ENCODE assay signal across 25 cellular contexts in genomic region chr14:59836116-59836515, GRCh38. TPM values are rescaled to one million over a fixed set of nuclear protein-coding genes. Genes with fewer than 3 reads are reported as not detected.
DNase-seq lines count a peak whose midpoint lies in the region; ATAC-seq and TF ChIP-seq lines count a peak whose summit lies in the region.
"Had no signal": no experiment of that assay in that cellular context is flagged by ENCODE, and none has a peak within 500 bp of the region (broad histone marks: within the 10 kb centered on the region; RNA-seq: fewer than 3 reads in every experiment).

No MANE protein-coding gene starts in this region.

- H3K9me2 ChIP-seq in PC-9 (ENCODE audit: insufficient read depth) = no peaks in the 10 kb centered on the region

- H3K9me3 Mint-ChIP-seq in dendritic cell treated with granulocyte-macrophage colony-stimulating factor and Interleukin-4, amounts not matched to agents 40 ng/mL and 50 ng/mL, for 4 days = no peaks in the 10 kb centered on the region

- no peaks in the 10 kb centered on the region for H4K20me1 ChIP-seq in PC-9 (ENCODE audit: insufficient read depth)
- H4K20me1 ChIP-seq: BLaER1 had no signal

- H3F3A ChIP-seq in PC-9 (ENCODE audit: insufficient read depth, low read depth) = no peaks in the 10 kb centered on the region

- in situ Hi-C loops in G401 (cut with HindIII; ENCODE audit: low sequenced_read_pairs) = no loop called here

- no peaks in the 10 kb centered on the region for H3K4me1 ChIP-seq in A673 (ENCODE audit: insufficient read depth, low read length, poor library complexity, severe bottlenecking)
- H3K4me1 ChIP-seq in PC-9 (replicated peaks; ENCODE audit: insufficient read depth) = no peaks in the 10 kb centered on the region
- H3K4me1 ChIP-seq in tibial nerve = no peaks in the 10 kb centered on the region
- no peaks in the 10 kb centered on the region for H3K4me1 ChIP-seq in upper lobe of right lung
- H3K4me1 ChIP-seq: BLaER1, Peyer's patch had no signal

- H3K4me1 Mint-ChIP-seq in dendritic cell treated with granulocyte-macrophage colony-stimulating factor and Interleukin-4, amounts not matched to agents 40 ng/mL and 50 ng/mL, for 4 days (ENCODE audit: low read depth) = peaks cover 30% of the 10 kb centered on the region
- H3K4me1 Mint-ChIP-seq: CD4-positive, CD25-positive, alpha-beta regulatory T cell; IgD-negative memory B cell had no signal

- 69 to 78% methylated on average over 3 of the region's 3 CpGs for WGBS in tibial nerve, 2 donors

- H3K27me3 Mint-ChIP-seq in dendritic cell treated with granulocyte-macrophage colony-stimulating factor and Interleukin-4, amounts not matched to agents 40 ng/mL and 50 ng/mL, for 4 days = no peaks in the 10 kb centered on the region

- CTCF ChIA-PET in A673 (lab: Charles Lee) = no interaction called here
- CTCF ChIA-PET in PC-9 (lab: Charles Lee) = no interaction called here

- peak overlapping the region; percentile 11 for H3K27ac Mint-ChIP-seq in dendritic cell treated with granulocyte-macrophage colony-stimulating factor and Interleukin-4, amounts not matched to agents 40 ng/mL and 50 ng/mL, for 4 days
- H3K27ac Mint-ChIP-seq: CD4-positive, CD25-positive, alpha-beta regulatory T cell; IgD-negative memory B cell had no signal

- no peak overlapping the region for H3K4me2 ChIP-seq in PC-9
- H3K4me2 ChIP-seq: BLaER1, KMS-11 had no signal

- H2AFZ ChIP-seq in PC-9 = peak overlapping the region; percentile 44

- H3K79me2 ChIP-seq in PC-9 (ENCODE audit: low read depth) = no peaks in the 10 kb centered on the region

- TF ChIP-seq EP300 in tibial nerve (IDR thresholded peaks at IDR 0.05) = no peak

- no peaks in the 10 kb centered on the region for H3K36me3 ChIP-seq in A673 (ENCODE audit: insufficient read depth, low read length, poor library complexity, severe bottlenecking)
- no peaks in the 10 kb centered on the region for H3K36me3 ChIP-seq in PC-9 (ENCODE audit: low read depth)
- no peaks in the 10 kb centered on the region for H3K36me3 ChIP-seq in tibial nerve
- H3K36me3 ChIP-seq in upper lobe of right lung = no peaks in the 10 kb centered on the region
- H3K36me3 ChIP-seq: BLaER1, Peyer's patch had no signal

- H3K27me3 ChIP-seq in A673 (replicated peaks; ENCODE audit: insufficient read depth, low read depth, low read length, poor library complexity) (no peaks in the 10 kb centered on the region), PC-9 (ENCODE audit: insufficient read depth, low read depth) (no peaks in the 10 kb centered on the region), tibial nerve (no peaks in the 10 kb centered on the region), upper lobe of right lung (no peaks in the 10 kb centered on the region)
- H3K27me3 ChIP-seq: BLaER1, Peyer's patch had no signal

- intact Hi-C loops in A673 (cut with micrococcal nuclease; ENCODE audit: unreplicated experiment) = no loop called here
- intact Hi-C loops in PC-9 (cut with micrococcal nuclease; ENCODE audit: unreplicated experiment) = no loop called here
- intact Hi-C loops in dendritic cell treated with granulocyte-macrophage colony-stimulating factor and Interleukin-4, amounts not matched to agents 40 ng/mL and 50 ng/mL, for 4 days (cut with micrococcal nuclease) = loop anchor here (10.0 kb wide), 1 partner anchor 49 kb away; no protein-coding TSS in a partner anchor
- intact Hi-C loops in upper lobe of right lung (cut with DNase I) = no loop called here

- TF ChIP-seq CTCF in A673 (conservative IDR thresholded peaks at IDR 0.05; ENCODE audit: low read depth, low read length) = no peak
- no peak for TF ChIP-seq CTCF in PC-9 (conservative IDR thresholded peaks at IDR 0.05)
- TF ChIP-seq CTCF in tibial nerve (IDR thresholded peaks at IDR 0.05) = no peak
- TF ChIP-seq CTCF in upper lobe of right lung (IDR thresholded peaks at IDR 0.05) = no peak

- H3K4me3 ChIP-seq in A673 (ENCODE audit: low read depth, low read length, poor library complexity, severe bottlenecking) (no peak overlapping the region), PC-9 (no peak overlapping the region), tibial nerve (no peak overlapping the region), upper lobe of right lung (no peak overlapping the region)
- H3K4me3 ChIP-seq: BLaER1, GM12878, Peyer's patch, SK-N-MC had no signal

- no peak for TF ChIP-seq POLR2A in tibial nerve (IDR thresholded peaks at IDR 0.05)

- H3K9me3 ChIP-seq in A673 (ENCODE audit: low read depth, low read length, poor library complexity, severe bottlenecking) = no peaks in the 10 kb centered on the region
- no peaks in the 10 kb centered on the region for H3K9me3 ChIP-seq in PC-9 (ENCODE audit: insufficient read depth, low read depth)
- no peaks in the 10 kb centered on the region for H3K9me3 ChIP-seq in tibial nerve
- no peaks in the 10 kb centered on the region for H3K9me3 ChIP-seq in upper lobe of right lung
- H3K9me3 ChIP-seq: BLaER1, Peyer's patch had no signal

- no peak overlapping the region for H3K4me3 Mint-ChIP-seq in dendritic cell treated with granulocyte-macrophage colony-stimulating factor and Interleukin-4, amounts not matched to agents 40 ng/mL and 50 ng/mL, for 4 days
- H3K4me3 Mint-ChIP-seq: CD4-positive, CD25-positive, alpha-beta regulatory T cell; IgD-negative memory B cell had no signal

- H3K36me3 Mint-ChIP-seq in dendritic cell treated with granulocyte-macrophage colony-stimulating factor and Interleukin-4, amounts not matched to agents 40 ng/mL and 50 ng/mL, for 4 days (ENCODE audit: low read depth) = no peaks in the 10 kb centered on the region
- H3K36me3 Mint-ChIP-seq: CD4-positive, CD25-positive, alpha-beta regulatory T cell; IgD-negative memory B cell had no signal

- no peak for ATAC-seq in upper lobe of right lung
- ATAC-seq: GM12878 had no signal

- POLR2A ChIA-PET in A673 (lab: Charles Lee; ENCODE audit: low non-redundant PET) = no interaction called here
- POLR2A ChIA-PET in PC-9 (lab: Charles Lee; ENCODE audit: unreplicated experiment) = no interaction called here

- DNase-seq in A673 (ENCODE audit: low spot score) (peak; percentile 24), G401 (ENCODE audit: low spot score) (peak; percentile 48), PC-9 (no peak), tibial nerve (ENCODE audit: low spot score in 2 of 2) (no peak), upper lobe of right lung (no peak), HuH-7.5 (ENCODE audit: low spot score) (no peak)
- DNase-seq: CD4-positive, CD25-positive, alpha-beta regulatory T cell; DMS153; DND-41; GDM1; NCI-H1105 treated with DMSO at 0.1 percent for 48 hours; NCI-H146; NCI-H1930; NCI-H446 treated with DMSO at 0.1 percent for 48 hours; NCI-H526; NCI-H82; Peyer's patch; SIG-M5 had no signal

- BruUV-seq in A673 (replicated peaks; lab: Mats Ljungman, UMichigan) (no TSS peak), PC-9 (replicated peaks; lab: Mats Ljungman, UMichigan) (no TSS peak)

- no peak overlapping the region for H3K27ac ChIP-seq in A673 (ENCODE audit: low read depth, low read length, poor library complexity, severe bottlenecking)
- H3K27ac ChIP-seq in PC-9 = no peak overlapping the region
- H3K27ac ChIP-seq in tibial nerve = no peak overlapping the region
- H3K27ac ChIP-seq in upper lobe of right lung = no peak overlapping the region
- H3K27ac ChIP-seq: BLaER1, KMS-11, Peyer's patch, SK-N-MC had no signal

RNA-seq across cellular contexts. Expression of gene RTN1, which starts 34.5 kb away (rescaled TPM):
- total RNA-seq in A673 (2021) (3.0 and 4.0 TPM in 2 replicates), PC-9 (2021) (not detected in 2 replicates), tibial nerve (10 to 100 TPM in 3 of 4 donors, 1 to 10 TPM in 1; 7.5 to 20.7 (median 14.6) TPM), upper lobe of right lung (9.6 TPM)
- total RNA-seq in G401 (2014; rRNA removed; shearing (Covaris generic)) = not detected in 2 replicates
- total RNA-seq: GM12878; T-helper 1 cell treated with Interleukin-12 subunit alpha and Interleukin-12 subunit beta and Interleukin-4 antibody, amounts not matched to agents 30 ng/mL and 1 ng/mL, for 36 hours had no signal

Comparison
In these comparisons a context has a peak if more than half of its experiments do, and no peak if none do; other contexts are left out.
1. DNase-seq: peak in A673 (single experiment) and G401 (single experiment); none in PC-9 (0 of 2), tibial nerve (0 of 2), upper lobe of right lung (single experiment) and HuH-7.5 (single experiment).